8 cellular contexts compared by ENCODE assay signal in genomic region chr10:3095373-3096139, GRCh38. TPM values are rescaled to one million over a fixed set of nuclear protein-coding genes. Genes with fewer than 3 reads are reported as not detected.
DNase-seq lines count a peak whose midpoint lies in the region; ATAC-seq, FAIRE-seq and TF ChIP-seq lines count a peak whose summit lies in the region.

No MANE protein-coding gene starts in this region.

- peak; percentile 44 to 81 (median 74) for ATAC-seq in pancreas
- no peak for ATAC-seq in HG03571 (IDR thresholded peaks at IDR 0.05; ENCODE audit: unreplicated experiment)

- H3K27me3 ChIP-seq in fibroblast of lung (ENCODE audit: control insufficient read depth, insufficient read depth, low read length) (no peaks in the 10 kb centered on the region), pancreas (no peaks in the 10 kb centered on the region)

- H3K9me3 ChIP-seq in fibroblast of lung (ENCODE audit: control insufficient read depth, insufficient read depth, low read depth, low read length) (no peaks in the 10 kb centered on the region), pancreas (no peaks in the 10 kb centered on the region)

- TF ChIP-seq CTCF in fibroblast of lung (conservative IDR thresholded peaks at IDR 0.05 in 1 of 2, IDR thresholded peaks at IDR 0.05 in 1 of 2; ENCODE audit: low read depth in 1 of 2, low read length in 2 of 2) (no peak), pancreas (IDR thresholded peaks at IDR 0.05) (no peak)

- no peak overlapping the region for H2AFZ ChIP-seq in fibroblast of lung (ENCODE audit: low read length)

- peaks cover 60% of the 10 kb centered on the region for H3K79me2 ChIP-seq in fibroblast of lung (ENCODE audit: control insufficient read depth, insufficient read depth, low read length)

- peaks cover 14% of the 10 kb centered on the region for H3K36me3 ChIP-seq in fibroblast of lung (ENCODE audit: control insufficient read depth, insufficient read depth, low read length)
- H3K36me3 ChIP-seq in pancreas: no peaks in the 10 kb centered on the region

- intact Hi-C loops in pancreas (cut with DNase I): no loop called here

- peak; percentile 64 for DNase-seq in activated naive CD4-positive, alpha-beta T cell treated with Interleukin-2 at 50 U/mL for 16 hours
- DNase-seq in activated naive CD4-positive, alpha-beta T cell (lab: John Stamatoyannopoulos, UW): no peak
- peak; percentile 99 for DNase-seq in LHCN-M2 (ENCODE audit: low read depth)
- DNase-seq in activated CD8-positive, alpha-beta memory T cell treated with anti-CD3 and anti-CD28 coated beads, Interleukin-2, amount 50 U/mL, for 4 hours: peak; percentile 42
- peak; percentile 100 for DNase-seq in fibroblast of lung (ENCODE audit: low read depth in 2 of 2)
- no peak for DNase-seq in pancreas
- peak; percentile 47 for DNase-seq in urothelium cell line (ENCODE audit: low spot score)

- H3K4me3 ChIP-seq in fibroblast of lung (replicated peaks in 1 of 4; ENCODE audit: control extremely low read depth in 1 of 4, insufficient read depth in 1 of 4, low read depth in 3 of 4, low read length in 4 of 4): peak overlapping the region; percentile 1 to 31 (median 7)
- no peak overlapping the region for H3K4me3 ChIP-seq in pancreas

- WGBS in pancreas, 2 donors: 30 to 36% methylated on average over 17 of the region's 17 CpGs

- no peaks in the 10 kb centered on the region for H4K20me1 ChIP-seq in fibroblast of lung (ENCODE audit: control insufficient read depth, extremely low read depth, insufficient read depth, low read length)

- FAIRE-seq in pancreas (lab: Jason Lieb, UNC) (peak; percentile 61), urothelium cell line (lab: Jason Lieb, UNC) (no peak)

- H3K27ac ChIP-seq in fibroblast of lung (ENCODE audit: insufficient read depth, low read length) (peak overlapping the region; percentile 92), pancreas (peak overlapping the region; percentile 2 to 72 (median 33))

- peak overlapping the region; percentile 52 for H3K9ac ChIP-seq in fibroblast of lung (ENCODE audit: insufficient read depth, low read length)

- H3K4me2 ChIP-seq in fibroblast of lung (ENCODE audit: extremely low read depth, insufficient read depth, low read length): peak overlapping the region; percentile 89

- H3K4me1 ChIP-seq in fibroblast of lung (ENCODE audit: control insufficient read depth, extremely low read depth, insufficient read depth, low read length): peaks cover 40% of the 10 kb centered on the region
- H3K4me1 ChIP-seq in pancreas: peaks cover 3 to 9% (median 8%) of the 10 kb centered on the region in 3 donors

RNA-seq across cellular contexts. Expression of gene PFKP, which starts 28.2 kb away (rescaled TPM):
- total RNA-seq in LHCN-M2 (2014; rRNA removed): 174 and 216 TPM in 2 replicates
- 166 TPM for polyA plus RNA-seq in LHCN-M2 (2012)
- 79.1 and 90.3 TPM in 2 replicates for total RNA-seq in fibroblast of lung
- 74.3 and 79.0 TPM in 2 replicates for polyA plus RNA-seq in fibroblast of lung
- 149 and 151 TPM in 2 replicates for polyA plus RNA-seq in fibroblast of lung (2012)
- polyA minus RNA-seq in fibroblast of lung (ENCODE audit: low replicate concordance): 103 and 104 TPM in 2 replicates
- 10 to 100 TPM in 3 of 6 donors, 1 to 10 TPM in 3; 6.8 to 25.0 (median 10.4) TPM for total RNA-seq in pancreas
- polyA plus RNA-seq in pancreas: 10 to 100 TPM; 16.6 to 32.5 TPM

Comparison
In these comparisons a context has a peak if more than half of its experiments do, and no peak if none do; other contexts are left out.
1. DNase-seq: peak in activated naive CD4-positive, alpha-beta T cell treated with Interleukin-2 at 50 U/mL for 16 hours (single experiment), LHCN-M2 (single experiment), activated CD8-positive, alpha-beta memory T cell treated with anti-CD3 and anti-CD28 coated beads, Interleukin-2, amount 50 U/mL, for 4 hours (single experiment), fibroblast of lung (2 of 2) and urothelium cell line (single experiment); none in activated naive CD4-positive, alpha-beta T cell (0 of 4) and pancreas (0 of 6).
2. H3K4me3 ChIP-seq: peak in fibroblast of lung (4 of 4); none in pancreas (0 of 4).